ENCODE assay signal across 26 cellular contexts in the genomic region with DNA sequence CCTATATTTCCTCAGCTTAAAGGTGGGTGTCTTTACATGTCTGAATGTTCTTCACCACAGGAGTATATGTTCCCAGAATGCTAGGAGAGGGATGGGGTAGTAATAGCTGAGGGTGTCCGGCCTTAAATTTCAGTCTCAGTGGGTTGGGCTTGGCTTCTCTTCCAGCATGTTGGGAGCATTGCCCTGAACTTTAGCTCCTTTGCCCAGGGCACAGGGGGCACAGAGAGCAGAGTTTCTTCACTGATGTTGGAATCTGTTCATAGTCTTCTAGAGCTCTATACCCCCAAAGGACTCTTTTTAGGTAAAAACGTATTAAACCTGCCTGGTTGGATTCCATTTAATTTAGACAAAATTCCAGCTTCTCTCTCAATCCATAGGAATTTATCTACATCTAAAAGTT.
A peak's percentile ranks its signal among the peaks of the same experiment; 100 is the strongest.
DNase-seq lines count a peak whose midpoint lies in the region; ATAC-seq, FAIRE-seq and TF ChIP-seq lines count a peak whose summit lies in the region.
"Had no signal": no experiment of that assay in that cellular context is flagged by ENCODE, and none has a peak within 500 bp of the region (broad histone marks: within the 10 kb centered on the region; RNA-seq: fewer than 3 reads in every experiment).

No MANE protein-coding gene starts in this region.

- H3K9me3 ChIP-seq in liver (ENCODE audit: control insufficient read depth in 4 of 4, low read length in 3 of 4) (no peaks in the 10 kb centered on the region), HepG2 (ENCODE audit: low read length) (no peaks in the 10 kb centered on the region), right lobe of liver (no peaks in the 10 kb centered on the region), endodermal cell (ENCODE audit: control insufficient read depth, low read length) (no peaks in the 10 kb centered on the region)
- H3K9me3 ChIP-seq: BE2C, BLaER1 had no signal

- ATAC-seq in HepG2 (no peak), right lobe of liver (peak; percentile 96 to 99 (median 97))
- ATAC-seq: GM12878 had no signal

- no peaks in the 10 kb centered on the region for H3K9me3 Mint-ChIP-seq in endodermal cell

- intact Hi-C loops in HepG2 (cut with micrococcal nuclease; ENCODE audit: unreplicated experiment): no loop called here
- intact Hi-C loops in right lobe of liver (cut with DNase I): no loop called here

- H3K4me2 ChIP-seq in HepG2 (ENCODE audit: low read depth, low read length): no peak overlapping the region
- H3K4me2 ChIP-seq: BLaER1 had no signal

- TF ChIP-seq EP300 in HepG2 (IDR thresholded peaks at IDR 0.05; ENCODE audit: low read depth in 2 of 2, low read length in 2 of 2) (no peak), HepG2 (CRISPR knock-in tag; IDR thresholded peaks at IDR 0.05; ENCODE audit: borderline replicate concordance) (no peak)

- DNase-seq in HepG2 (ENCODE audit: low spot score) (no peak), right lobe of liver (peak; percentile 31 to 79 (median 66)), endodermal cell (no peak)
- no peak for DNase-seq in activated CD8-positive, alpha-beta memory T cell treated with anti-CD3 and anti-CD28 coated beads, Interleukin-2, amount 50 U/mL, for 4 hours
- DNase-seq: 8988T; ACHN; BE2C; C1 segment of cervical spinal cord; CD4-positive, alpha-beta memory T cell; CD4-positive, CD25-positive, alpha-beta regulatory T cell; CD8-positive, alpha-beta memory T cell; COR-L47; DMS 273 treated with DMSO at 0.1 percent for 48 hours; DMS153; DMS53; DMS79; DND-41; EL; GDM1 had no signal

- no peaks in the 10 kb centered on the region for H4K20me1 ChIP-seq in HepG2 (ENCODE audit: insufficient read depth, low read length)
- H4K20me1 ChIP-seq: BLaER1 had no signal

- H3K27ac Mint-ChIP-seq in endodermal cell: no peak overlapping the region
- H3K27ac Mint-ChIP-seq: CD14-positive monocyte; CD4-positive, alpha-beta memory T cell; CD4-positive, CD25-positive, alpha-beta regulatory T cell; CD8-positive, alpha-beta memory T cell had no signal

- peaks cover 16% of the 10 kb centered on the region for H3K27me3 Mint-ChIP-seq in endodermal cell (ENCODE audit: insufficient read depth)
- H3K27me3 Mint-ChIP-seq: CD4-positive, alpha-beta memory T cell; CD4-positive, CD25-positive, alpha-beta regulatory T cell; CD8-positive, alpha-beta memory T cell had no signal

- no peak overlapping the region for H3K4me3 Mint-ChIP-seq in endodermal cell
- H3K4me3 Mint-ChIP-seq: CD14-positive monocyte; CD4-positive, alpha-beta memory T cell; CD8-positive, alpha-beta memory T cell had no signal

- BruUV-seq in HepG2 (replicated peaks; lab: Mats Ljungman, UMichigan): no TSS peak

- WGBS in liver: 29% methylated on average over 2 of the region's 2 CpGs
- WGBS in HepG2 (ENCODE audit: low lambda C conversion rate): 3% methylated on average over 2 of the region's 2 CpGs
- WGBS in right lobe of liver (ENCODE audit: insufficient coverage, low coverage, low lambda C conversion rate, missing lambda C conversion rate): 26% methylated on average over 2 of the region's 2 CpGs
- WGBS in endodermal cell (ENCODE audit: insufficient coverage in 1 of 2, insufficient read length in 1 of 2), 2 experiments: 86 to 100% methylated on average over 1 to 2 of the region's 2 CpGs

- no peak overlapping the region for H3K4me3 ChIP-seq in liver (ENCODE audit: low read depth in 1 of 3, low read length in 3 of 3)
- no peak overlapping the region for H3K4me3 ChIP-seq in HepG2 (replicated peaks in 1 of 3; ENCODE audit: insufficient read depth in 1 of 3, low read depth in 2 of 3, low read length in 3 of 3)
- no peak overlapping the region for H3K4me3 ChIP-seq in right lobe of liver
- H3K4me3 ChIP-seq in endodermal cell (ENCODE audit: low read length): no peak overlapping the region
- H3K4me3 ChIP-seq: BLaER1, GM12878 had no signal

- no peaks in the 10 kb centered on the region for H3K79me2 ChIP-seq in HepG2 (ENCODE audit: insufficient read depth, low read length)

- no peak overlapping the region for H3K27ac ChIP-seq in liver (ENCODE audit: low read depth in 1 of 2, low read length in 2 of 2)
- H3K27ac ChIP-seq in HepG2 (ENCODE audit: extremely low read length, insufficient read depth, low read length): no peak overlapping the region
- no peak overlapping the region for H3K27ac ChIP-seq in right lobe of liver
- no peak overlapping the region for H3K27ac ChIP-seq in endodermal cell (ENCODE audit: low read depth, low read length)
- H3K27ac ChIP-seq: BLaER1 had no signal

- in situ Hi-C loops in HepG2 (cut with HindIII; ENCODE audit: extremely low pct_ligation_motif_present, low pct_unique_long_range_greater_than_20kb): no loop called here

- H3K27me3 ChIP-seq in liver (ENCODE audit: control insufficient read depth in 4 of 4, insufficient read depth in 4 of 4, low read length in 3 of 4) (no peaks in the 10 kb centered on the region), HepG2 (ENCODE audit: control insufficient read depth in 1 of 2, insufficient read depth in 2 of 2, low read length in 2 of 2) (no peaks in the 10 kb centered on the region), right lobe of liver (no peaks in the 10 kb centered on the region), endodermal cell (ENCODE audit: control insufficient read depth, insufficient read depth, low read length, poor library complexity, severe bottlenecking) (no peaks in the 10 kb centered on the region)
- H3K27me3 ChIP-seq: BE2C, BLaER1 had no signal

- no peak for FAIRE-seq in HepG2 (lab: Jason Lieb, UNC)
- FAIRE-seq: A204.1, GM12878, GM12892, GM18507 had no signal

- no peak overlapping the region for H2AFZ ChIP-seq in HepG2 (ENCODE audit: low read length)

- H3K4me1 ChIP-seq in liver (ENCODE audit: control insufficient read depth in 4 of 4, insufficient read depth in 4 of 4, low read length in 3 of 4) (peaks cover 0 to 16% (median 11%) of the 10 kb centered on the region in 4 donors), HepG2 (ENCODE audit: insufficient read depth, low read length) (peaks cover 13% of the 10 kb centered on the region), right lobe of liver (peaks cover 0 to 17% (median 3%) of the 10 kb centered on the region in 4 donors), endodermal cell (ENCODE audit: control insufficient read depth, insufficient read depth, low read length) (no peaks in the 10 kb centered on the region)
- H3K4me1 ChIP-seq: BE2C, BLaER1 had no signal

- CTCF ChIA-PET in HepG2 (lab: Yijun Ruan, JAX; ENCODE audit: low intra/inter-chr PET ratio, low total read pairs): no interaction called here

- POLR2A ChIA-PET in HepG2 (lab: Yijun Ruan, JAX): no interaction called here

- TF ChIP-seq CTCF in liver (IDR thresholded peaks at IDR 0.05; ENCODE audit: low read depth, low read length, missing input control) (no peak), HepG2 (CRISPR knock-in tag; IDR thresholded peaks at IDR 0.05) (no peak), right lobe of liver (IDR thresholded peaks at IDR 0.05) (no peak), endodermal cell (conservative IDR thresholded peaks at IDR 0.05) (no peak)

- H3K36me3 Mint-ChIP-seq in endodermal cell (ENCODE audit: low read depth): no peaks in the 10 kb centered on the region
- H3K36me3 Mint-ChIP-seq: CD14-positive monocyte; CD4-positive, alpha-beta memory T cell; CD4-positive, CD25-positive, alpha-beta regulatory T cell; CD8-positive, alpha-beta memory T cell had no signal

- no peak overlapping the region for H3K9ac ChIP-seq in liver (ENCODE audit: low read depth in 1 of 2, low read length in 2 of 2)
- H3K9ac ChIP-seq in HepG2 (ENCODE audit: insufficient read depth, low read depth, low read length): no peak overlapping the region
- no peak overlapping the region for H3K9ac ChIP-seq in endodermal cell (ENCODE audit: extremely low read depth, low read length, poor library complexity, severe bottlenecking)
- H3K9ac ChIP-seq: BLaER1 had no signal

- H3K4me1 Mint-ChIP-seq in endodermal cell: no peaks in the 10 kb centered on the region
- H3K4me1 Mint-ChIP-seq: CD14-positive monocyte; CD4-positive, alpha-beta memory T cell; CD4-positive, CD25-positive, alpha-beta regulatory T cell; CD8-positive, alpha-beta memory T cell had no signal

- TF ChIP-seq POLR2A in HepG2 (IDR thresholded peaks at IDR 0.05; ENCODE audit: insufficient read depth in 1 of 2, low read depth in 2 of 2, low read length in 2 of 2) (no peak), right lobe of liver (IDR thresholded peaks at IDR 0.05) (no peak)

- peak in 1 of 2 donors; percentile 25 for TF ChIP-seq RAD21 in liver (IDR thresholded peaks at IDR 0.05)
- no peak for TF ChIP-seq RAD21 in HepG2 (CRISPR knock-in tag; IDR thresholded peaks at IDR 0.05)

- no peaks in the 10 kb centered on the region for H3K36me3 ChIP-seq in liver (ENCODE audit: control insufficient read depth in 4 of 4, insufficient read depth in 3 of 4, low read depth in 1 of 4, low read length in 3 of 4)
- no peaks in the 10 kb centered on the region for H3K36me3 ChIP-seq in HepG2 (replicated peaks in 1 of 2; ENCODE audit: control insufficient read depth in 1 of 2, insufficient read depth in 2 of 2, low read length in 2 of 2)
- H3K36me3 ChIP-seq in right lobe of liver: no peaks in the 10 kb centered on the region
- no peaks in the 10 kb centered on the region for H3K36me3 ChIP-seq in endodermal cell (ENCODE audit: control insufficient read depth, insufficient read depth, low read length)
- H3K36me3 ChIP-seq: BE2C, BLaER1 had no signal

TF ChIP-seq in liver, 16 proteins besides CTCF, POLR2A, EP300 and RAD21 (continues in another document):
- TF ChIP-seq YY1 (IDR thresholded peaks at IDR 0.05): peak; percentile 22
- TF ChIP-seq HNF4A (conservative IDR thresholded peaks at IDR 0.05): peak; percentile 99
- peak; percentile 62 for TF ChIP-seq SP1 (IDR thresholded peaks at IDR 0.05)
- no peak for TF ChIP-seq GABPA (IDR thresholded peaks at IDR 0.05 in 1 of 2, conservative IDR thresholded peaks at IDR 0.05 in 1 of 2)

TF ChIP-seq in HepG2, 621 proteins besides CTCF, POLR2A, EP300 and RAD21 (continues in another document):
- TF ChIP-seq, protein P1, sequence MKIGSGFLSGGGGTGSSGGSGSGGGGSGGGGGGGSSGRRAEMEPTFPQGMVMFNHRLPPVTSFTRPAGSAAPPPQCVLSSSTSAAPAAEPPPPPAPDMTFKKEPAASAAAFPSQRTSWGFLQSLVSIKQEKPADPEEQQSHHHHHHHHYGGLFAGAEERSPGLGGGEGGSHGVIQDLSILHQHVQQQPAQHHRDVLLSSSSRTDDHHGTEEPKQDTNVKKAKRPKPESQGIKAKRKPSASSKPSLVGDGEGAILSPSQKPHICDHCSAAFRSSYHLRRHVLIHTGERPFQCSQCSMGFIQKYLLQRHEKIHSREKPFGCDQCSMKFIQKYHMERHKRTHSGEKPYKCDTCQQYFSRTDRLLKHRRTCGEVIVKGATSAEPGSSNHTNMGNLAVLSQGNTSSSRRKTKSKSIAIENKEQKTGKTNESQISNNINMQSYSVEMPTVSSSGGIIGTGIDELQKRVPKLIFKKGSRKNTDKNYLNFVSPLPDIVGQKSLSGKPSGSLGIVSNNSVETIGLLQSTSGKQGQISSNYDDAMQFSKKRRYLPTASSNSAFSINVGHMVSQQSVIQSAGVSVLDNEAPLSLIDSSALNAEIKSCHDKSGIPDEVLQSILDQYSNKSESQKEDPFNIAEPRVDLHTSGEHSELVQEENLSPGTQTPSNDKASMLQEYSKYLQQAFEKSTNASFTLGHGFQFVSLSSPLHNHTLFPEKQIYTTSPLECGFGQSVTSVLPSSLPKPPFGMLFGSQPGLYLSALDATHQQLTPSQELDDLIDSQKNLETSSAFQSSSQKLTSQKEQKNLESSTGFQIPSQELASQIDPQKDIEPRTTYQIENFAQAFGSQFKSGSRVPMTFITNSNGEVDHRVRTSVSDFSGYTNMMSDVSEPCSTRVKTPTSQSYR (CRISPR knock-in tag; IDR thresholded peaks at IDR 0.05; ENCODE audit: borderline replicate concordance): no peak

Comparison
In these comparisons a context has a peak if more than half of its experiments do, and no peak if none do; other contexts are left out.
1. DNase-seq: peak in right lobe of liver (3 of 3); none in HepG2 (single experiment), activated CD8-positive, alpha-beta memory T cell treated with anti-CD3 and anti-CD28 coated beads, Interleukin-2, amount 50 U/mL, for 4 hours (single experiment) and endodermal cell (single experiment).